In the genomic region with DNA sequence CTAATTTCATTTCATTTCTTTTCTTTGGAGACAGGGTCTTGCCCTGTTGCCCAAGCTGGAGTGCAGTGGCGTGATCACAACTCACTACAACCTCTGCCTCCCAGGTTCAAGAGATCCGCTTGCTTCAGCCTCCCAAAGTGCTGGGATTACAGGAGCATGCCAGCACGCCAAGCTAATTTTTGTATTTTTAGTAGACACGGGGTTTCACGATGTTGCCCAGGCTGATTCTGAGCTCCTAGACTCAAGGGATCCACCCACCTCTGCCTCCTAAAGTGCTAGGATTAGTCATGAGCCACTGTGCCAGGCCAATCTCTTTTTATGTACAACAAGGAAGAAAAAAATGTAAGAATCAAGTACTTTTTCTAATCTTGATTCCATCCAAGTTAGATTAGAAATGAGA, we compare ENCODE assay signal across 8 cellular contexts. TPM values are rescaled to one million over a fixed set of nuclear protein-coding genes. Genes with fewer than 3 reads are reported as not detected.
A peak's percentile ranks its signal among the peaks of the same experiment; 100 is the strongest.
DNase-seq lines count a peak whose midpoint lies in the region; ATAC-seq and TF ChIP-seq lines count a peak whose summit lies in the region.

No MANE protein-coding gene starts in this region.

- no peak for TF ChIP-seq CTCF in heart left ventricle (IDR thresholded peaks at IDR 0.05)
- no peak for TF ChIP-seq CTCF in smooth muscle cell (IDR thresholded peaks at IDR 0.05; ENCODE audit: borderline replicate concordance, insufficient read depth, poor library complexity, severe bottlenecking)
- no peak for TF ChIP-seq CTCF in GM10248 (IDR thresholded peaks at IDR 0.05; ENCODE audit: control extremely low read depth, extremely low read depth, low read depth, missing control alignments)

- peaks cover 0 to 27% (median 3%) of the 10 kb centered on the region in 9 donors for H3K36me3 ChIP-seq in heart left ventricle
- H3K36me3 ChIP-seq in smooth muscle cell (ENCODE audit: low read depth): no peaks in the 10 kb centered on the region

- no peak for TF ChIP-seq POLR2A in heart left ventricle (IDR thresholded peaks at IDR 0.05)

- no peaks in the 10 kb centered on the region for H3K79me2 ChIP-seq in smooth muscle cell (ENCODE audit: low read depth)

- no peaks in the 10 kb centered on the region for H3K9me3 ChIP-seq in heart left ventricle
- H3K9me3 ChIP-seq in smooth muscle cell (replicated peaks; ENCODE audit: low read depth): no peaks in the 10 kb centered on the region

- DNase-seq in Right ventricle myocardium inferior (ENCODE audit: missing footprints) (no peak), cardiac septum (ENCODE audit: low spot score) (no peak), heart left ventricle (peak in 2 of 5 donors; percentile 43 to 55), smooth muscle cell (lab: John Stamatoyannopoulos, UW; ENCODE audit: unreplicated experiment) (no peak), GM10248 (ENCODE audit: extremely low spot score) (no peak)
- DNase-seq in activated naive CD4-positive, alpha-beta T cell treated with anti-CD3 and anti-CD28 coated beads, Interleukin-2, amount 50 U/mL, for 16 hours: peak; percentile 47

- peaks cover 18% of the 10 kb centered on the region for H3F3A ChIP-seq in smooth muscle cell (ENCODE audit: low read depth)

- no peak overlapping the region for H2AFZ ChIP-seq in smooth muscle cell (ENCODE audit: low read depth)

- POLR2A ChIA-PET in GM10248 (lab: Yijun Ruan, JAX): interaction anchor here (0.8 kb wide), 1 partner anchor 22 kb away, joined by 3 read pairs; no protein-coding TSS in a partner anchor

- no peaks in the 10 kb centered on the region for H3K27me3 ChIP-seq in heart left ventricle
- H3K27me3 ChIP-seq in smooth muscle cell (ENCODE audit: low read depth): no peaks in the 10 kb centered on the region

- peaks cover 2 to 100% (median 93%) of the 10 kb centered on the region in 12 donors for H3K4me1 ChIP-seq in heart left ventricle
- peaks cover 13% of the 10 kb centered on the region for H3K4me1 ChIP-seq in smooth muscle cell (ENCODE audit: low read depth)

- CTCF ChIA-PET in GM10248 (lab: Yijun Ruan, JAX): interaction anchor here (1.2 to 3.0 kb wide), 4 partner anchors 13 to 22 kb away, joined by 5 to 11 read pairs (median 7); no protein-coding TSS in a partner anchor

- 18 to 25% (median 22%) methylated on average over 5 of the region's 5 CpGs for WGBS in heart left ventricle, 4 donors
- 27% methylated on average over 5 of the region's 5 CpGs for WGBS in smooth muscle cell (ENCODE audit: low lambda C conversion rate)

- ATAC-seq in Right ventricle myocardium inferior: peak; percentile 66
- ATAC-seq in heart left ventricle: peak; percentile 65 to 79 (median 78)
- no peak for ATAC-seq in HG02884 (IDR thresholded peaks at IDR 0.05; ENCODE audit: unreplicated experiment)
- ATAC-seq in HG03025 (IDR thresholded peaks at IDR 0.05; ENCODE audit: low FRiP score, unreplicated experiment): no peak

- intact Hi-C loops in Right ventricle myocardium inferior (cut with DNase I) (no loop called here), cardiac septum (cut with DNase I) (no loop called here), heart left ventricle (cut with DNase I) (no loop called here)

- H4K20me1 ChIP-seq in smooth muscle cell (ENCODE audit: low read depth): no peaks in the 10 kb centered on the region

- H3K4me3 ChIP-seq in heart left ventricle (peak overlapping the region in 8 of 12 donors; percentile 1 to 35 (median 20)), smooth muscle cell (no peak overlapping the region)

- H3K9ac ChIP-seq in smooth muscle cell (ENCODE audit: low read depth): peak overlapping the region; percentile 31

- peak overlapping the region; percentile 67 for H3K4me2 ChIP-seq in smooth muscle cell

- H3K27ac ChIP-seq in heart left ventricle (peak overlapping the region in 11 of 12 donors; percentile 42 to 83 (median 72)), smooth muscle cell (ENCODE audit: low read depth) (peak overlapping the region; percentile 80)

RNA-seq across cellular contexts. Expression of gene KMT2E, which starts 10.7 kb away (rescaled TPM):
- total RNA-seq in Right ventricle myocardium inferior: 35.1 TPM
- total RNA-seq in cardiac septum: 65.7 TPM
- 10 to 100 TPM; 39.3 to 59.5 (median 46.7) TPM for total RNA-seq in heart left ventricle
- 10 to 100 TPM; 17.0 to 20.8 TPM for polyA plus RNA-seq in heart left ventricle
- 64.4 and 77.3 TPM in 2 replicates for total RNA-seq in smooth muscle cell
- polyA plus RNA-seq in smooth muscle cell: 88.1 and 106 TPM in 2 replicates

Comparison
In these comparisons a context has a peak if more than half of its experiments do, and no peak if none do; other contexts are left out.
1. ATAC-seq: peak in Right ventricle myocardium inferior (single experiment) and heart left ventricle (4 of 4); none in HG02884 (single experiment) and HG03025 (single experiment).